Comparison of ENCODE assay signal across 1 cellular context in genomic region chr3:49158108-49158709, GRCh38.
TF ChIP-seq lines count a peak whose summit lies in the region.

No MANE protein-coding gene starts in this region.

TF ChIP-seq in HepG2, 621 proteins besides CTCF, POLR2A, EP300 and RAD21 (continued from another document and continues in another):
- TF ChIP-seq, protein P1, sequence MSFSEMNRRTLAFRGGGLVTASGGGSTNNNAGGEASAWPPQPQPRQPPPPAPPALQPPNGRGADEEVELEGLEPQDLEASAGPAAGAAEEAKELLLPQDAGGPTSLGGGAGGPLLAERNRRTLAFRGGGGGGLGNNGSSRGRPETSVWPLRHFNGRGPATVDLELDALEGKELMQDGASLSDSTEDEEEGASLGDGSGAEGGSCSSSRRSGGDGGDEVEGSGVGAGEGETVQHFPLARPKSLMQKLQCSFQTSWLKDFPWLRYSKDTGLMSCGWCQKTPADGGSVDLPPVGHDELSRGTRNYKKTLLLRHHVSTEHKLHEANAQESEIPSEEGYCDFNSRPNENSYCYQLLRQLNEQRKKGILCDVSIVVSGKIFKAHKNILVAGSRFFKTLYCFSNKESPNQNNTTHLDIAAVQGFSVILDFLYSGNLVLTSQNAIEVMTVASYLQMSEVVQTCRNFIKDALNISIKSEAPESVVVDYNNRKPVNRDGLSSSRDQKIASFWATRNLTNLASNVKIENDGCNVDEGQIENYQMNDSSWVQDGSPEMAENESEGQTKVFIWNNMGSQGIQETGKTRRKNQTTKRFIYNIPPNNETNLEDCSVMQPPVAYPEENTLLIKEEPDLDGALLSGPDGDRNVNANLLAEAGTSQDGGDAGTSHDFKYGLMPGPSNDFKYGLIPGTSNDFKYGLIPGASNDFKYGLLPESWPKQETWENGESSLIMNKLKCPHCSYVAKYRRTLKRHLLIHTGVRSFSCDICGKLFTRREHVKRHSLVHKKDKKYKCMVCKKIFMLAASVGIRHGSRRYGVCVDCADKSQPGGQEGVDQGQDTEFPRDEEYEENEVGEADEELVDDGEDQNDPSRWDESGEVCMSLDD (CRISPR knock-in tag; IDR thresholded peaks at IDR 0.05; ENCODE audit: borderline replicate concordance) = no peak
- TF ChIP-seq TOE1 (CRISPR knock-in tag; IDR thresholded peaks at IDR 0.05) (no peak), CENPBD1 (CRISPR knock-in tag; IDR thresholded peaks at IDR 0.05; ENCODE audit: borderline replicate concordance, low read depth) (no peak), ATM (IDR thresholded peaks at IDR 0.05; ENCODE audit: borderline replicate concordance) (no peak), MYNN (CRISPR knock-in tag; IDR thresholded peaks at IDR 0.05; ENCODE audit: low read depth) (no peak), POGK (CRISPR knock-in tag; conservative IDR thresholded peaks at IDR 0.05) (no peak), ZFX (CRISPR knock-in tag; IDR thresholded peaks at IDR 0.05; ENCODE audit: low read depth) (no peak), CCAR2 (optimal IDR thresholded peaks at IDR 0.05; ENCODE audit: low read depth, low read length) (peak; percentile 82), ZNF17 (CRISPR knock-in tag; IDR thresholded peaks at IDR 0.05) (no peak), ATAD3A (CRISPR knock-in tag; IDR thresholded peaks at IDR 0.05) (no peak), ATF4 (CRISPR knock-in tag; IDR thresholded peaks at IDR 0.05) (no peak), ZNF180 (CRISPR knock-in tag; IDR thresholded peaks at IDR 0.05; ENCODE audit: borderline replicate concordance, low read depth) (no peak), GABPA (IDR thresholded peaks at IDR 0.05; ENCODE audit: low read depth, low read length) (no peak), GABPA (CRISPR knock-in tag; IDR thresholded peaks at IDR 0.05; ENCODE audit: low read depth) (peak; percentile 37; the same call in 1 of the 2 replicates), KLF12 (CRISPR knock-in tag; IDR thresholded peaks at IDR 0.05; ENCODE audit: borderline replicate concordance) (no peak), GTF3A (CRISPR knock-in tag; conservative IDR thresholded peaks at IDR 0.05) (no peak), ZNF724P (CRISPR knock-in tag; IDR thresholded peaks at IDR 0.05; ENCODE audit: borderline replicate concordance) (no peak), ATF5 (CRISPR knock-in tag; IDR thresholded peaks at IDR 0.05; ENCODE audit: low read depth) (no peak), RBM22 (optimal IDR thresholded peaks at IDR 0.05; ENCODE audit: low read length) (no peak), SNAPC5 (CRISPR knock-in tag; IDR thresholded peaks at IDR 0.05; ENCODE audit: borderline replicate concordance) (no peak), ISX (CRISPR knock-in tag; conservative IDR thresholded peaks at IDR 0.05) (no peak), ZNF207 (IDR thresholded peaks at IDR 0.05; ENCODE audit: borderline replicate concordance) (no peak), KDM5B (CRISPR knock-in tag; IDR thresholded peaks at IDR 0.05; ENCODE audit: borderline replicate concordance) (no peak), HMG20B (CRISPR knock-in tag; conservative IDR thresholded peaks at IDR 0.05) (no peak), ZBTB39 (CRISPR knock-in tag; IDR thresholded peaks at IDR 0.05) (no peak), HDAC2 (CRISPR knock-in tag; IDR thresholded peaks at IDR 0.05) (0 out of 2 replicates have a peak, but pooled peaks have one; percentile 44), ZNF629 (CRISPR knock-in tag; conservative IDR thresholded peaks at IDR 0.05) (no peak), ZBTB7B (CRISPR knock-in tag; IDR thresholded peaks at IDR 0.05) (no peak), ZZZ3 (CRISPR knock-in tag; IDR thresholded peaks at IDR 0.05; ENCODE audit: borderline replicate concordance) (no peak), ZNF776 (CRISPR knock-in tag; IDR thresholded peaks at IDR 0.05) (no peak), ZNF766 (CRISPR knock-in tag; IDR thresholded peaks at IDR 0.05; ENCODE audit: borderline replicate concordance) (no peak), MIER3 (CRISPR knock-in tag; IDR thresholded peaks at IDR 0.05; ENCODE audit: borderline replicate concordance) (no peak), KDM2A (CRISPR knock-in tag; IDR thresholded peaks at IDR 0.05; ENCODE audit: borderline replicate concordance, low read depth) (0 out of 2 replicates have a peak, but pooled peaks have one; percentile 34), ELF1 (CRISPR knock-in tag; IDR thresholded peaks at IDR 0.05) (no peak), DPF2 (CRISPR knock-in tag; IDR thresholded peaks at IDR 0.05; ENCODE audit: borderline replicate concordance, low read depth) (no peak), ATF1 (CRISPR knock-in tag; IDR thresholded peaks at IDR 0.05) (no peak), ZNF205 (CRISPR knock-in tag; IDR thresholded peaks at IDR 0.05) (0 out of 2 replicates have a peak, but pooled peaks have one; percentile 17), ZNF800 (CRISPR knock-in tag; IDR thresholded peaks at IDR 0.05) (no peak), GRHL1 (CRISPR knock-in tag; conservative IDR thresholded peaks at IDR 0.05) (no peak)
- TF ChIP-seq, protein P2, sequence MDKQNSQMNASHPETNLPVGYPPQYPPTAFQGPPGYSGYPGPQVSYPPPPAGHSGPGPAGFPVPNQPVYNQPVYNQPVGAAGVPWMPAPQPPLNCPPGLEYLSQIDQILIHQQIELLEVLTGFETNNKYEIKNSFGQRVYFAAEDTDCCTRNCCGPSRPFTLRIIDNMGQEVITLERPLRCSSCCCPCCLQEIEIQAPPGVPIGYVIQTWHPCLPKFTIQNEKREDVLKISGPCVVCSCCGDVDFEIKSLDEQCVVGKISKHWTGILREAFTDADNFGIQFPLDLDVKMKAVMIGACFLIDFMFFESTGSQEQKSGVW (CRISPR knock-in tag; IDR thresholded peaks at IDR 0.05; ENCODE audit: borderline replicate concordance) = no peak
- TF ChIP-seq, protein P3, sequence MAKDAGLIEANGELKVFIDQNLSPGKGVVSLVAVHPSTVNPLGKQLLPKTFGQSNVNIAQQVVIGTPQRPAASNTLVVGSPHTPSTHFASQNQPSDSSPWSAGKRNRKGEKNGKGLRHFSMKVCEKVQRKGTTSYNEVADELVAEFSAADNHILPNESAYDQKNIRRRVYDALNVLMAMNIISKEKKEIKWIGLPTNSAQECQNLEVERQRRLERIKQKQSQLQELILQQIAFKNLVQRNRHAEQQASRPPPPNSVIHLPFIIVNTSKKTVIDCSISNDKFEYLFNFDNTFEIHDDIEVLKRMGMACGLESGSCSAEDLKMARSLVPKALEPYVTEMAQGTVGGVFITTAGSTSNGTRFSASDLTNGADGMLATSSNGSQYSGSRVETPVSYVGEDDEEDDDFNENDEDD (CRISPR knock-in tag; IDR thresholded peaks at IDR 0.05; ENCODE audit: borderline replicate concordance) = no peak
- TF ChIP-seq, protein P4, sequence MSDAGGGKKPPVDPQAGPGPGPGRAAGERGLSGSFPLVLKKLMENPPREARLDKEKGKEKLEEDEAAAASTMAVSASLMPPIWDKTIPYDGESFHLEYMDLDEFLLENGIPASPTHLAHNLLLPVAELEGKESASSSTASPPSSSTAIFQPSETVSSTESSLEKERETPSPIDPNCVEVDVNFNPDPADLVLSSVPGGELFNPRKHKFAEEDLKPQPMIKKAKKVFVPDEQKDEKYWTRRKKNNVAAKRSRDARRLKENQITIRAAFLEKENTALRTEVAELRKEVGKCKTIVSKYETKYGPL (CRISPR knock-in tag; IDR thresholded peaks at IDR 0.05) = no peak
- TF ChIP-seq, protein P5, sequence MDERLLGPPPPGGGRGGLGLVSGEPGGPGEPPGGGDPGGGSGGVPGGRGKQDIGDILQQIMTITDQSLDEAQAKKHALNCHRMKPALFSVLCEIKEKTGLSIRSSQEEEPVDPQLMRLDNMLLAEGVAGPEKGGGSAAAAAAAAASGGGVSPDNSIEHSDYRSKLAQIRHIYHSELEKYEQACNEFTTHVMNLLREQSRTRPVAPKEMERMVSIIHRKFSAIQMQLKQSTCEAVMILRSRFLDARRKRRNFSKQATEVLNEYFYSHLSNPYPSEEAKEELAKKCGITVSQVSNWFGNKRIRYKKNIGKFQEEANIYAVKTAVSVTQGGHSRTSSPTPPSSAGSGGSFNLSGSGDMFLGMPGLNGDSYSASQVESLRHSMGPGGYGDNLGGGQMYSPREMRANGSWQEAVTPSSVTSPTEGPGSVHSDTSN (CRISPR knock-in tag; IDR thresholded peaks at IDR 0.05) = no peak
- TF ChIP-seq, protein P6, sequence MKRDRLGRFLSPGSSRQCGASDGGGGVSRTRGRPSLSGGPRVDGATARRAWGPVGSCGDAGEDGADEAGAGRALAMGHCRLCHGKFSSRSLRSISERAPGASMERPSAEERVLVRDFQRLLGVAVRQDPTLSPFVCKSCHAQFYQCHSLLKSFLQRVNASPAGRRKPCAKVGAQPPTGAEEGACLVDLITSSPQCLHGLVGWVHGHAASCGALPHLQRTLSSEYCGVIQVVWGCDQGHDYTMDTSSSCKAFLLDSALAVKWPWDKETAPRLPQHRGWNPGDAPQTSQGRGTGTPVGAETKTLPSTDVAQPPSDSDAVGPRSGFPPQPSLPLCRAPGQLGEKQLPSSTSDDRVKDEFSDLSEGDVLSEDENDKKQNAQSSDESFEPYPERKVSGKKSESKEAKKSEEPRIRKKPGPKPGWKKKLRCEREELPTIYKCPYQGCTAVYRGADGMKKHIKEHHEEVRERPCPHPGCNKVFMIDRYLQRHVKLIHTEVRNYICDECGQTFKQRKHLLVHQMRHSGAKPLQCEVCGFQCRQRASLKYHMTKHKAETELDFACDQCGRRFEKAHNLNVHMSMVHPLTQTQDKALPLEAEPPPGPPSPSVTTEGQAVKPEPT (CRISPR knock-in tag; IDR thresholded peaks at IDR 0.05; ENCODE audit: low read depth) = no peak
